8 cellular contexts compared by ENCODE assay signal in genomic region chr15:64845183-64845611, GRCh38. TPM values are rescaled to one million over a fixed set of nuclear protein-coding genes. Genes with fewer than 3 reads are reported as not detected.
DNase-seq lines count a peak whose midpoint lies in the region; ATAC-seq and TF ChIP-seq lines count a peak whose summit lies in the region.

No MANE protein-coding gene starts in this region.

- no peaks in the 10 kb centered on the region for H3K27me3 ChIP-seq in prostate gland (replicated peaks; ENCODE audit: insufficient read depth)

- H3K4me1 ChIP-seq in prostate gland (replicated peaks) = peaks cover 12% of the 10 kb centered on the region

- no peak for TF ChIP-seq POLR2A in prostate gland (IDR thresholded peaks at IDR 0.05)

- no peak for TF ChIP-seq CTCF in fibroblast of villous mesenchyme (IDR thresholded peaks at IDR 0.05; ENCODE audit: insufficient read depth, low read depth, low read length)
- no peak for TF ChIP-seq CTCF in prostate gland (IDR thresholded peaks at IDR 0.05)
- TF ChIP-seq CTCF in GM13977 (IDR thresholded peaks at IDR 0.05; ENCODE audit: extremely low read depth, insufficient read depth, missing control alignments) = no peak

- no peak for ATAC-seq in HG03280 (IDR thresholded peaks at IDR 0.05; ENCODE audit: unreplicated experiment)

- H3K27ac ChIP-seq in prostate gland = peak overlapping the region; percentile 91 to 93

- no peaks in the 10 kb centered on the region for H3K9me3 ChIP-seq in prostate gland

- intact Hi-C loops in prostate gland (cut with DNase I) = no loop called here

- 5% methylated on average over 2 of the region's 2 CpGs for WGBS in prostate gland

- in situ Hi-C loops in SK-MEL-5 (cut with HindIII; ENCODE audit: low pct_unique_long_range_greater_than_20kb, low sequenced_read_pairs) = no loop called here
- in situ Hi-C loops in GM13977 (cut with MboI; ENCODE audit: low pct_unique_long_range_greater_than_20kb, low sequenced_read_pairs, unreplicated experiment) = loop anchor here (10.0 kb wide), 1 partner anchor 50 kb away; no protein-coding TSS in a partner anchor

- DNase-seq in EH (ENCODE audit: low read depth) (peak; percentile 54), SK-MEL-5 (ENCODE audit: low read depth, low spot score) (peak; percentile 49), fibroblast of villous mesenchyme (ENCODE audit: low read depth) (peak; percentile 51), prostate gland (ENCODE audit: low spot score) (no peak), COR-L47 (lab: John Stamatoyannopoulos, UW) (no peak), GM13977 (ENCODE audit: low spot score) (no peak), foreskin melanocyte (no peak)

- no peaks in the 10 kb centered on the region for H3K36me3 ChIP-seq in prostate gland

- H3K4me3 ChIP-seq in fibroblast of villous mesenchyme (ENCODE audit: low read depth, low read length) (peak overlapping the region; percentile 98), prostate gland (no peak overlapping the region)

RNA-seq across cellular contexts. Expression of gene PLEKHO2, which starts 3.5 kb away (rescaled TPM):
- total RNA-seq in SK-MEL-5 (2014; rRNA removed; shearing (Covaris generic)) = 35.4 and 37.1 TPM in 2 replicates
- polyA plus RNA-seq in SK-MEL-5 (2015; cell fraction: cytosol; rRNA removed) = 31.8 and 40.7 TPM in 2 replicates
- 26.4 and 26.6 TPM in 2 replicates for polyA plus RNA-seq in SK-MEL-5 (2015; cell fraction: nucleus; rRNA removed)
- 30.9 and 48.8 TPM in 2 replicates for total RNA-seq in fibroblast of villous mesenchyme
- 10 to 100 TPM in 1 of 2 donors, 1 to 10 TPM in 1; 8.6 to 31.8 TPM for total RNA-seq in prostate gland

RNA-seq across cellular contexts. Expression of gene PIF1, which starts 19.8 kb away (rescaled TPM):
- total RNA-seq in SK-MEL-5 (2014; rRNA removed; shearing (Covaris generic)) = 7.0 and 9.3 TPM in 2 replicates
- 8.6 and 9.8 TPM in 2 replicates for polyA plus RNA-seq in SK-MEL-5 (2015; cell fraction: cytosol; rRNA removed)
- polyA plus RNA-seq in SK-MEL-5 (2015; cell fraction: nucleus; rRNA removed) = 84.2 and 87.6 TPM in 2 replicates
- 9.7 and 11.2 TPM in 2 replicates for total RNA-seq in fibroblast of villous mesenchyme
- total RNA-seq in prostate gland = 1 to 10 TPM in 1 of 2 donors, under 1 TPM in 1; 0.82 to 9.8 TPM

Comparison
In these comparisons a context has a peak if more than half of its experiments do, and no peak if none do; other contexts are left out.
1. DNase-seq: peak in EH (single experiment), SK-MEL-5 (single experiment) and fibroblast of villous mesenchyme (single experiment); none in prostate gland (single experiment), COR-L47 (single experiment), GM13977 (single experiment) and foreskin melanocyte (single experiment).